In the genomic region with DNA sequence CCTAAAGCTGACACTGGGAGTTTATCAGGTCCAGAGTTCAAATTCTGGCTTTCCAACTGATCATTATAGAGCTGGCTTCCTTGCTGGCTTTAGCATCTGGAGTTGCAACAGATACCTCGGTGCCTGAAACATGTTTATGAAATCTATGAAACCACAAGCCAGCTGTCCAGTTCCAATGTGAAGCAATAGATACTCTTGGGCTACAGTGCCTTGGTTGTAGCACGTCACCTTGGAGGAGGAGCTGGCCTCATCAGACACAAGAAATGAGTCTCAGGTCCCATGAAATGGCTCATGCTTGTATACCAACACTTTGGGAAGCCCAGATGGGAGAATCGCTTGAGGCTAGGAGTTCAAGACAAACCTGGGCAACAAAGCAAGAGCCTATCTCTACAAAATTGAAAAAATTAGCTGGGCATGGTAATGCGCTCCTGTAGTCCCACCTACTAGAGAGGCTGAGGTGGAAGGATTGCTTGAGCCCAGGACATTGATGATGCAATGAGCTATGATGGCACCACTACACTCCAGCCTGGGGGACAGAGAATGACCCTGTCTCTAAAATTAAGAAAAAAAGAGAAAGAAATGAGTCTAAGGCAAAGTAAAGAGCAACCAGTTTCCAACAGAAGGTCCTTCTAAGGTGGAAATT, we compare ENCODE assay signal across 13 cellular contexts.
A peak's percentile ranks its signal among the peaks of the same experiment; 100 is the strongest.
DNase-seq lines count a peak whose midpoint lies in the region; ATAC-seq and TF ChIP-seq lines count a peak whose summit lies in the region.
"Had no signal": no experiment of that assay in that cellular context is flagged by ENCODE, and none has a peak within 500 bp of the region (broad histone marks: within the 10 kb centered on the region; RNA-seq: fewer than 3 reads in every experiment).

No MANE protein-coding gene starts in this region.

- no peak overlapping the region for H3K4me3 ChIP-seq in fibroblast of lung (replicated peaks in 1 of 4; ENCODE audit: control extremely low read depth in 1 of 4, insufficient read depth in 1 of 4, low read depth in 3 of 4, low read length in 4 of 4)

- H3K27ac Mint-ChIP-seq in mesothelial cell of epicardium: no peak overlapping the region
- H3K27ac Mint-ChIP-seq: brain; CD8-positive, alpha-beta memory T cell had no signal

- no peak overlapping the region for H3K9ac ChIP-seq in fibroblast of lung (ENCODE audit: insufficient read depth, low read length)

- no peaks in the 10 kb centered on the region for H3K79me2 ChIP-seq in fibroblast of lung (ENCODE audit: control insufficient read depth, insufficient read depth, low read length)

- H3K9me3 ChIP-seq in fibroblast of lung (ENCODE audit: control insufficient read depth, insufficient read depth, low read depth, low read length): no peaks in the 10 kb centered on the region

- H3K27ac ChIP-seq in fibroblast of lung (ENCODE audit: insufficient read depth, low read length): no peak overlapping the region

- no peak overlapping the region for H2AFZ ChIP-seq in fibroblast of lung (ENCODE audit: low read length)

- no peaks in the 10 kb centered on the region for H3K9me3 Mint-ChIP-seq in mesothelial cell of epicardium
- H3K9me3 Mint-ChIP-seq: brain had no signal

- no peaks in the 10 kb centered on the region for H3K36me3 ChIP-seq in fibroblast of lung (ENCODE audit: control insufficient read depth, insufficient read depth, low read length)

- no peak for TF ChIP-seq CTCF in fibroblast of lung (conservative IDR thresholded peaks at IDR 0.05 in 1 of 2, IDR thresholded peaks at IDR 0.05 in 1 of 2; ENCODE audit: low read depth in 1 of 2, low read length in 2 of 2)
- no peak for TF ChIP-seq CTCF in omental fat pad (IDR thresholded peaks at IDR 0.05)
- no peak for TF ChIP-seq CTCF in mesothelial cell of epicardium (IDR thresholded peaks at IDR 0.05; ENCODE audit: unreplicated experiment)

- H3K4me3 Mint-ChIP-seq in mesothelial cell of epicardium: no peak overlapping the region
- H3K4me3 Mint-ChIP-seq: brain; CD8-positive, alpha-beta memory T cell; neural crest cell had no signal

- DNase-seq in EL: peak; percentile 5
- DNase-seq in NOMO-1 (lab: John Stamatoyannopoulos, UW; ENCODE audit: unreplicated experiment in 2 of 2): peak; percentile 79 to 90
- DNase-seq in fibroblast of lung (ENCODE audit: low read depth in 2 of 2): peak; percentile 39 to 73
- DNase-seq in omental fat pad (ENCODE audit: low spot score): no peak
- DNase-seq in T-helper 9 cell: no peak
- DNase-seq in mesothelial cell of epicardium (ENCODE audit: low spot score in 2 of 2, unreplicated experiment in 2 of 2): no peak
- no peak for DNase-seq in ureter (ENCODE audit: low spot score)
- no peak for DNase-seq in stimulated activated CD4-positive, alpha-beta T cell treated with anti-CD3 and anti-CD28 coated beads, Interleukin-4, amount 100 ng/mL, for 4 hours
- DNase-seq: CD8-positive, alpha-beta memory T cell; Karpas-422 had no signal

- ATAC-seq in omental fat pad (ENCODE audit: low FRiP score): peak; percentile 48
- ATAC-seq: HCT116 had no signal

- no peaks in the 10 kb centered on the region for H3K27me3 Mint-ChIP-seq in mesothelial cell of epicardium (ENCODE audit: low read depth)
- H3K27me3 Mint-ChIP-seq: brain had no signal

- H3K36me3 Mint-ChIP-seq in mesothelial cell of epicardium: no peaks in the 10 kb centered on the region
- H3K36me3 Mint-ChIP-seq: brain had no signal

- H3K27me3 ChIP-seq in fibroblast of lung (ENCODE audit: control insufficient read depth, insufficient read depth, low read length): no peaks in the 10 kb centered on the region

- no peaks in the 10 kb centered on the region for H3K4me1 ChIP-seq in fibroblast of lung (ENCODE audit: control insufficient read depth, extremely low read depth, insufficient read depth, low read length)

- H3K4me1 Mint-ChIP-seq in mesothelial cell of epicardium: no peaks in the 10 kb centered on the region
- H3K4me1 Mint-ChIP-seq: brain; CD8-positive, alpha-beta memory T cell had no signal

- H4K20me1 ChIP-seq in fibroblast of lung (ENCODE audit: control insufficient read depth, extremely low read depth, insufficient read depth, low read length): no peaks in the 10 kb centered on the region

- no peak overlapping the region for H3K4me2 ChIP-seq in fibroblast of lung (ENCODE audit: extremely low read depth, insufficient read depth, low read length)

Comparison
In these comparisons a context has a peak if more than half of its experiments do, and no peak if none do; other contexts are left out.
1. DNase-seq: peak in EL (single experiment), NOMO-1 (2 of 2) and fibroblast of lung (2 of 2); none in omental fat pad (single experiment), T-helper 9 cell (single experiment), mesothelial cell of epicardium (0 of 2), ureter (single experiment) and stimulated activated CD4-positive, alpha-beta T cell treated with anti-CD3 and anti-CD28 coated beads, Interleukin-4, amount 100 ng/mL, for 4 hours (0 of 2).